10 cellular contexts compared by ENCODE assay signal in the genomic region with DNA sequence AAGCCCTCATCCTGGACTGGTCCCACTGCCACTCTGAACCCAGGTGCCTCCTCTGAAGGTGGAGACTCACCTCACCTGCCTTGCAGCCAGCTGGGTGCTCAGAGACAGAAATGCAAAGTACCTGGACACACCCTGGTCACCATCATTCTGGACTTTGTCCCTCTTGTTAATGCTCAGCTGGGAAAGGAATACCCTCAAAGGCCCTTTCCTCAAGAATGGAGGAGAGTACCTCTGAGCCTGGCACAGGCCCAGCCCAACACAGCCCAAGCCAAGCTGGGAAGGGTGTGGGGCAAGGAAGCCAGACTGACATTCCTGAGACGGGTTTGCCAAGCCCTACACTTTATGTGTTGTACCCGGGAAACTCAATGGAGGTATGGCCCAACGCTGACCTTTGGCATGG. TPM values are rescaled to one million over a fixed set of nuclear protein-coding genes. Genes with fewer than 3 reads are reported as not detected.
A peak's percentile ranks its signal among the peaks of the same experiment; 100 is the strongest.
DNase-seq lines count a peak whose midpoint lies in the region; ATAC-seq and TF ChIP-seq lines count a peak whose summit lies in the region.
"Had no signal": no experiment of that assay in that cellular context is flagged by ENCODE, and none has a peak within 500 bp of the region (broad histone marks: within the 10 kb centered on the region; RNA-seq: fewer than 3 reads in every experiment).

No MANE protein-coding gene starts in this region.

- H3K9me3 Mint-ChIP-seq in effector memory CD8-positive, alpha-beta T cell = no peaks in the 10 kb centered on the region
- H3K9me3 Mint-ChIP-seq in neural progenitor cell (no peaks in the 10 kb centered on the region), mesothelial cell of epicardium (no peaks in the 10 kb centered on the region)

- dilution Hi-C loops in IMR-90 (cut with HindIII; ENCODE audit: low sequenced_read_pairs, unreplicated experiment) = no loop called here

- CTCF ChIA-PET in IMR-90 (lab: Yijun Ruan, JAX) = no interaction called here

- no peak for DNase-seq in IMR-90
- no peak for DNase-seq in effector memory CD8-positive, alpha-beta T cell
- DNase-seq in neural progenitor cell (ENCODE audit: low spot score) = no peak
- DNase-seq in mesothelial cell of epicardium (ENCODE audit: low spot score in 2 of 2, unreplicated experiment in 2 of 2) = no peak
- DNase-seq in middle frontal gyrus (ENCODE audit: extremely low spot score, low spot score) = no peak
- DNase-seq in A172 (ENCODE audit: low spot score) = no peak
- DNase-seq: DMS 273 treated with DMSO at 0.1 percent for 48 hours had no signal

- H3K4me1 Mint-ChIP-seq in effector memory CD8-positive, alpha-beta T cell (ENCODE audit: low read depth in 2 of 2) = peaks cover 24 to 27% of the 10 kb centered on the region in 2 donors
- H3K4me1 Mint-ChIP-seq in neural progenitor cell (peaks cover 16% of the 10 kb centered on the region), mesothelial cell of epicardium (peaks cover 23% of the 10 kb centered on the region)

- peak overlapping the region; percentile 96 for H2AK9ac ChIP-seq in IMR-90 (replicated peaks; ENCODE audit: low read depth, low read length, poor library complexity)

- H3K9ac ChIP-seq in BLaER1 treated with 17β-estradiol and CSF1 and Interleukin-3, amounts not matched to agents 10 nM and 100 nM = peak overlapping the region in 9 of 11 experiments; percentile 90 to 98 (median 95); a peak in 15 of 22 replicates
- H3K9ac ChIP-seq in IMR-90 (ENCODE audit: low read depth, low read length) (no peak overlapping the region), neural progenitor cell (no peak overlapping the region)

- no CpG with 5 or more reads among the region's 3 CpGs for WGBS in IMR-90 (ENCODE audit: extremely low coverage in 2 of 2, insufficient read length in 1 of 2), 2 experiments

- peak overlapping the region; percentile 85 for H2BK120ac ChIP-seq in IMR-90 (ENCODE audit: low read depth, low read length)

- no peak overlapping the region for H3K4me3 Mint-ChIP-seq in effector memory CD8-positive, alpha-beta T cell
- H3K4me3 Mint-ChIP-seq in neural progenitor cell (peak overlapping the region; percentile 99), mesothelial cell of epicardium (no peak overlapping the region)

- peak overlapping the region; percentile 97 for H2AFZ ChIP-seq in IMR-90 (replicated peaks; ENCODE audit: low read length, poor library complexity)
- no peak overlapping the region for H2AFZ ChIP-seq in neural progenitor cell (replicated peaks)

- peak overlapping the region; percentile 98 for H3K4ac ChIP-seq in IMR-90 (ENCODE audit: low read depth, low read length)

- peaks cover 15 to 44% of the 10 kb centered on the region in 2 experiments for H3K79me1 ChIP-seq in IMR-90 (ENCODE audit: low read depth in 1 of 2, low read length in 2 of 2)

- H3K27me3 Mint-ChIP-seq in effector memory CD8-positive, alpha-beta T cell = no peaks in the 10 kb centered on the region
- H3K27me3 Mint-ChIP-seq in neural progenitor cell (ENCODE audit: insufficient read depth, low read depth) = peaks cover 2% of the 10 kb centered on the region
- no peaks in the 10 kb centered on the region for H3K27me3 Mint-ChIP-seq in mesothelial cell of epicardium (ENCODE audit: low read depth)

- peak overlapping the region; percentile 78; the same call in 1 of the 2 replicates for H3K23ac ChIP-seq in IMR-90 (ENCODE audit: low read depth, low read length)

- peak overlapping the region; percentile 29; the same call in 1 of the 3 replicates for H2BK15ac ChIP-seq in IMR-90 (ENCODE audit: low read depth, low read length)

- no peak overlapping the region for H3K56ac ChIP-seq in IMR-90 (ENCODE audit: extremely low read depth, insufficient read depth, low read length)

- H4K5ac ChIP-seq in IMR-90 (ENCODE audit: low read depth, low read length) = peak overlapping the region; percentile 94

- peak overlapping the region; percentile 96 for H4K91ac ChIP-seq in IMR-90 (ENCODE audit: insufficient read depth, low read depth, low read length)

- peaks cover 0 to 28% (median 8%) of the 10 kb centered on the region in 11 experiments; a peak in 11 of 22 replicates for H4K20me1 ChIP-seq in BLaER1 treated with 17β-estradiol and CSF1 and Interleukin-3, amounts not matched to agents 10 nM and 100 nM
- peaks cover 9% of the 10 kb centered on the region for H4K20me1 ChIP-seq in IMR-90 (ENCODE audit: insufficient read depth, low read length)
- H4K20me1 ChIP-seq in neural progenitor cell (ENCODE audit: low read depth) = peaks cover 12% of the 10 kb centered on the region

- peak overlapping the region; percentile 93 for H2AK5ac ChIP-seq in IMR-90 (ENCODE audit: low read depth, low read length)

- TF ChIP-seq POLR2A in IMR-90 (IDR thresholded peaks at IDR 0.05; ENCODE audit: low read depth, low read length) = no peak

- H4K8ac ChIP-seq in IMR-90 (ENCODE audit: low read depth in 2 of 2, low read length in 2 of 2) = peak overlapping the region; percentile 84 to 96; a peak in 3 of 4 replicates

- H3K36me3 Mint-ChIP-seq in effector memory CD8-positive, alpha-beta T cell (ENCODE audit: insufficient read depth) = peaks cover 20% of the 10 kb centered on the region
- H3K36me3 Mint-ChIP-seq in neural progenitor cell (peaks cover 13% of the 10 kb centered on the region), mesothelial cell of epicardium (peaks cover 8% of the 10 kb centered on the region)

- no TSS peak for BruUV-seq in IMR-90 (replicated peaks; lab: Mats Ljungman, UMichigan)

- no peak overlapping the region for H3K18ac ChIP-seq in IMR-90 (ENCODE audit: low read depth, low read length)

- no peak overlapping the region for H2BK5ac ChIP-seq in IMR-90 (ENCODE audit: low read depth, low read length, poor library complexity, severe bottlenecking)

- peaks cover 11 to 31% (median 29%) of the 10 kb centered on the region in 11 experiments for H3K36me3 ChIP-seq in BLaER1 treated with 17β-estradiol and CSF1 and Interleukin-3, amounts not matched to agents 10 nM and 100 nM
- peaks cover 8% of the 10 kb centered on the region for H3K36me3 ChIP-seq in IMR-90 (ENCODE audit: control insufficient read depth, insufficient read depth, low read length)
- peaks cover 16% of the 10 kb centered on the region for H3K36me3 ChIP-seq in neural progenitor cell

- 0 out of 20 replicates have a peak overlapping the region, but pooled peaks of 1 of the 10 experiments have one; percentile 93 for H3K4me3 ChIP-seq in BLaER1 treated with 17β-estradiol and CSF1 and Interleukin-3, amounts not matched to agents 10 nM and 100 nM
- no peak overlapping the region for H3K4me3 ChIP-seq in IMR-90 (ENCODE audit: insufficient read depth, low read depth, low read length)
- no peak overlapping the region for H3K4me3 ChIP-seq in neural progenitor cell

- POLR2A ChIA-PET in IMR-90 (lab: Charles Lee; ENCODE audit: unreplicated experiment) = interaction anchor here (0.6 kb wide), 1 partner anchor 1915 kb away, joined by 3 read pairs; no protein-coding TSS in a partner anchor

- peaks cover 28% of the 10 kb centered on the region for H3K79me2 ChIP-seq in neural progenitor cell (ENCODE audit: low read depth)

- no peaks in the 10 kb centered on the region for H3F3A ChIP-seq in neural progenitor cell (ENCODE audit: low read depth)

- peak overlapping the region; percentile 99 for H3K27ac Mint-ChIP-seq in effector memory CD8-positive, alpha-beta T cell
- H3K27ac Mint-ChIP-seq in neural progenitor cell = peak overlapping the region; percentile 90
- no peak overlapping the region for H3K27ac Mint-ChIP-seq in mesothelial cell of epicardium

- no peak for TF ChIP-seq RAD21 in IMR-90 (IDR thresholded peaks at IDR 0.05; ENCODE audit: low read length)

- H3K27me3 ChIP-seq in BLaER1 treated with 17β-estradiol and CSF1 and Interleukin-3, amounts not matched to agents 10 nM and 100 nM = no peaks in the 10 kb centered on the region
- H3K27me3 ChIP-seq in IMR-90 (ENCODE audit: control insufficient read depth, insufficient read depth, low read length) (no peaks in the 10 kb centered on the region), neural progenitor cell (no peaks in the 10 kb centered on the region)

- H2BK20ac ChIP-seq in IMR-90 (ENCODE audit: low read depth, low read length) = peak overlapping the region; percentile 43; the same call in 1 of the 2 replicates

- intact Hi-C loops in IMR-90 (cut with micrococcal nuclease) = loop anchor here (2.0 to 5.0 kb wide), 3 partner anchors 45 to 254 kb away; partner anchors contain the start of genes PARP3, POC1A and RPL29

- peak overlapping the region; percentile 95; the same call in 1 of the 2 replicates for H3K14ac ChIP-seq in IMR-90 (replicated peaks; ENCODE audit: low read depth, low read length)

- peak overlapping the region; percentile 76 to 98 (median 95) for H3K4me2 ChIP-seq in BLaER1 treated with 17β-estradiol and CSF1 and Interleukin-3, amounts not matched to agents 10 nM and 100 nM
- H3K4me2 ChIP-seq in IMR-90 (ENCODE audit: low read depth, low read length) (no peak overlapping the region), neural progenitor cell (no peak overlapping the region)

- H3K27ac ChIP-seq in BLaER1 treated with 17β-estradiol and CSF1 and Interleukin-3, amounts not matched to agents 10 nM and 100 nM = peak overlapping the region; percentile 60 to 95 (median 92); a peak in 21 of 22 replicates
- no peak overlapping the region for H3K27ac ChIP-seq in IMR-90 (ENCODE audit: insufficient read depth, low read length)
- no peak overlapping the region for H3K27ac ChIP-seq in neural progenitor cell

- H3K9me3 ChIP-seq in BLaER1 treated with 17β-estradiol and CSF1 and Interleukin-3, amounts not matched to agents 10 nM and 100 nM (replicated peaks in 1 of 11) = no peaks in the 10 kb centered on the region
- H3K9me3 ChIP-seq in IMR-90 (ENCODE audit: control insufficient read depth, insufficient read depth, low read length) (no peaks in the 10 kb centered on the region), neural progenitor cell (ENCODE audit: low read depth) (no peaks in the 10 kb centered on the region)

- H3K9me1 ChIP-seq in IMR-90 (ENCODE audit: insufficient read depth, low read length) = peaks cover 30% of the 10 kb centered on the region

- ATAC-seq in IMR-90 (ENCODE audit: low read depth) (no peak), HG02798 (IDR thresholded peaks at IDR 0.05; ENCODE audit: poor library complexity, unreplicated experiment) (no peak)
- ATAC-seq in effector memory CD8-positive, alpha-beta T cell (replicated peaks) = no peak

- in situ Hi-C loops in IMR-90 (cut with MboI; ENCODE audit: low sequenced_read_pairs) = no loop called here

- peaks cover 30 to 82% (median 66%) of the 10 kb centered on the region in 10 experiments for H3K4me1 ChIP-seq in BLaER1 treated with 17β-estradiol and CSF1 and Interleukin-3, amounts not matched to agents 10 nM and 100 nM
- peaks cover 38% of the 10 kb centered on the region for H3K4me1 ChIP-seq in IMR-90 (ENCODE audit: control insufficient read depth, insufficient read depth, low read length)
- H3K4me1 ChIP-seq in neural progenitor cell = peaks cover 9% of the 10 kb centered on the region

- no peak for TF ChIP-seq CTCF in IMR-90 (conservative IDR thresholded peaks at IDR 0.05; ENCODE audit: low read depth, low read length)
- no peak for TF ChIP-seq CTCF in neural progenitor cell (IDR thresholded peaks at IDR 0.05)
- no peak for TF ChIP-seq CTCF in mesothelial cell of epicardium (IDR thresholded peaks at IDR 0.05; ENCODE audit: unreplicated experiment)

RNA-seq across cellular contexts. Expression of gene ALAS1, which starts 1.0 kb away (rescaled TPM):
- total RNA-seq in IMR-90 (2012; rRNA removed) (29.7 and 32.8 TPM in 2 replicates), neural progenitor cell (ENCODE audit: low replicate concordance) (35.0 and 54.9 TPM in 2 replicates), mesothelial cell of epicardium (32.1 to 34.0 TPM (median 33.2 TPM) in 3 replicates)
- 47.2 and 47.8 TPM in 2 replicates for polyA plus RNA-seq in IMR-90 (2012; rRNA removed)
- 34.1 and 38.0 TPM in 2 replicates for polyA plus RNA-seq in IMR-90 (2012; cell fraction: cytosol; rRNA removed)
- polyA plus RNA-seq in IMR-90 (2012; cell fraction: nucleus; rRNA removed; ENCODE audit: low replicate concordance) = 38.1 and 45.9 TPM in 2 replicates
- 60.1 and 66.9 TPM in 2 replicates for total RNA-seq in A172 (2014; rRNA removed; shearing (Covaris generic))

RNA-seq across cellular contexts. Expression of gene TLR9, which starts 28.5 kb away (rescaled TPM):
- total RNA-seq in IMR-90 (2012; rRNA removed) (not detected in 2 replicates), neural progenitor cell (ENCODE audit: low replicate concordance) (not detected in 2 replicates), mesothelial cell of epicardium (0.16 to 0.23 TPM in 2 of 3 replicates, not detected in the other)
- polyA plus RNA-seq in IMR-90 (2012; rRNA removed) = 0.03 TPM in 1 of 2 replicates, not detected in the other
- polyA plus RNA-seq in IMR-90 (2012; cell fraction: cytosol; rRNA removed) = 0.01 TPM in 1 of 2 replicates, not detected in the other
- 0.15 TPM in 2 replicates for polyA plus RNA-seq in IMR-90 (2012; cell fraction: nucleus; rRNA removed; ENCODE audit: low replicate concordance)
- not detected in 2 replicates for total RNA-seq in A172 (2014; rRNA removed; shearing (Covaris generic))
- polyA plus RNA-seq: fibroblast of lung had no signal

RNA-seq across cellular contexts. Expression of gene TWF2, which starts 42.0 kb away (rescaled TPM):
- total RNA-seq in IMR-90 (2012; rRNA removed) = 105 and 111 TPM in 2 replicates
- 145 and 158 TPM in 2 replicates for polyA plus RNA-seq in IMR-90 (2012; rRNA removed)
- 165 and 194 TPM in 2 replicates for polyA plus RNA-seq in IMR-90 (2012; cell fraction: cytosol; rRNA removed)
- polyA plus RNA-seq in IMR-90 (2012; cell fraction: nucleus; rRNA removed; ENCODE audit: low replicate concordance) = 62.0 and 123 TPM in 2 replicates
- total RNA-seq in neural progenitor cell (ENCODE audit: low replicate concordance) = 21.9 and 44.9 TPM in 2 replicates
- total RNA-seq in mesothelial cell of epicardium = 26.6 to 30.6 TPM (median 28.7 TPM) in 3 replicates
- total RNA-seq in A172 (2014; rRNA removed; shearing (Covaris generic)) = 93.0 and 94.6 TPM in 2 replicates

RNA-seq across cellular contexts. Expression of gene POC1A, which starts 42.8 kb away (rescaled TPM):
- total RNA-seq in IMR-90 (2012; rRNA removed) = 8.3 and 10.6 TPM in 2 replicates
- polyA plus RNA-seq in IMR-90 (2012; rRNA removed) = 11.5 TPM in 2 replicates
- polyA plus RNA-seq in IMR-90 (2012; cell fraction: cytosol; rRNA removed) = 9.0 and 9.3 TPM in 2 replicates
- polyA plus RNA-seq in IMR-90 (2012; cell fraction: nucleus; rRNA removed; ENCODE audit: low replicate concordance) = 5.2 and 10.5 TPM in 2 replicates
- 10.3 and 18.7 TPM in 2 replicates for total RNA-seq in neural progenitor cell (ENCODE audit: low replicate concordance)
- 7.9 to 9.4 TPM (median 8.7 TPM) in 3 replicates for total RNA-seq in mesothelial cell of epicardium
- total RNA-seq in A172 (2014; rRNA removed; shearing (Covaris generic)) = 16.5 and 19.0 TPM in 2 replicates

RNA-seq across cellular contexts. Expression of gene PPM1M, which starts 48.6 kb away (rescaled TPM):
- total RNA-seq in IMR-90 (2012; rRNA removed) (12.2 and 13.1 TPM in 2 replicates), neural progenitor cell (ENCODE audit: low replicate concordance) (1.1 and 3.1 TPM in 2 replicates), mesothelial cell of epicardium (10.6 to 11.8 TPM (median 11.6 TPM) in 3 replicates)
- 15.4 and 18.1 TPM in 2 replicates for polyA plus RNA-seq in IMR-90 (2012; rRNA removed)
- 12.1 and 14.9 TPM in 2 replicates for polyA plus RNA-seq in IMR-90 (2012; cell fraction: cytosol; rRNA removed)
- 51.7 and 53.1 TPM in 2 replicates for polyA plus RNA-seq in IMR-90 (2012; cell fraction: nucleus; rRNA removed; ENCODE audit: low replicate concordance)
- 15.6 and 19.5 TPM in 2 replicates for total RNA-seq in A172 (2014; rRNA removed; shearing (Covaris generic))

Comparison
In these comparisons a context has a peak if more than half of its experiments do, and no peak if none do; other contexts are left out.
1. H3K27ac ChIP-seq: peak in BLaER1 treated with 17β-estradiol and CSF1 and Interleukin-3, amounts not matched to agents 10 nM and 100 nM (11 of 11); none in IMR-90 (single experiment) and neural progenitor cell (single experiment).
2. H3K4me2 ChIP-seq: peak in BLaER1 treated with 17β-estradiol and CSF1 and Interleukin-3, amounts not matched to agents 10 nM and 100 nM (11 of 11); none in IMR-90 (single experiment) and neural progenitor cell (single experiment).
3. H3K9ac ChIP-seq: peak in BLaER1 treated with 17β-estradiol and CSF1 and Interleukin-3, amounts not matched to agents 10 nM and 100 nM (9 of 11); none in IMR-90 (single experiment) and neural progenitor cell (single experiment).